In genomic region chr11:9015677-9016076, GRCh38 we compare ENCODE assay signal across 8 cellular contexts. TPM values are rescaled to one million over a fixed set of nuclear protein-coding genes. Genes with fewer than 3 reads are reported as not detected.
DNase-seq lines count a peak whose midpoint lies in the region; ATAC-seq and TF ChIP-seq lines count a peak whose summit lies in the region.

No MANE protein-coding gene starts in this region.

- H3K27me3 ChIP-seq in SJCRH30 = no peaks in the 10 kb centered on the region
- H3K27me3 ChIP-seq in parathyroid adenoma (ENCODE audit: control insufficient read depth, insufficient read depth, low read length) = no peaks in the 10 kb centered on the region

- H3K9me3 ChIP-seq in SJCRH30 (replicated peaks) (no peaks in the 10 kb centered on the region; the same call in 1 of the 2 replicates), parathyroid adenoma (ENCODE audit: control insufficient read depth, low read length) (no peaks in the 10 kb centered on the region)

- peaks cover 16% of the 10 kb centered on the region for H3K4me1 ChIP-seq in SJCRH30
- H3K4me1 ChIP-seq in parathyroid adenoma = no peaks in the 10 kb centered on the region

- ATAC-seq in GM21390 (IDR thresholded peaks at IDR 0.05; ENCODE audit: unreplicated experiment) (peak; percentile 73), HG03457 (IDR thresholded peaks at IDR 0.05; ENCODE audit: unreplicated experiment) (no peak)

- H3K79me2 ChIP-seq in parathyroid adenoma = no peaks in the 10 kb centered on the region

- peak; percentile 56 for TF ChIP-seq CTCF in parathyroid adenoma (IDR thresholded peaks at IDR 0.05)

- H3K36me3 ChIP-seq in SJCRH30 = no peaks in the 10 kb centered on the region
- H3K36me3 ChIP-seq in parathyroid adenoma (ENCODE audit: control insufficient read depth, insufficient read depth, low read length) = no peaks in the 10 kb centered on the region

- H2AFZ ChIP-seq in parathyroid adenoma = peak overlapping the region; percentile 38

- H3K27ac ChIP-seq in SJCRH30 (no peak overlapping the region), parathyroid adenoma (no peak overlapping the region)

- no peak overlapping the region for H3K4me2 ChIP-seq in parathyroid adenoma (ENCODE audit: low read length)

- H3K9ac ChIP-seq in parathyroid adenoma = no peak overlapping the region

- DNase-seq in CMK (ENCODE audit: low read depth) = peak; percentile 49
- peak; percentile 79 for DNase-seq in LoVo (ENCODE audit: low spot score)
- DNase-seq in SJCRH30 = peak; percentile 73 to 89
- DNase-seq in activated naive CD4-positive, alpha-beta T cell treated with Interleukin-2 at 50 U/mL for 16 hours = peak; percentile 55
- peak; percentile 75 for DNase-seq in glomerular endothelial cell (ENCODE audit: extremely low read depth, low read depth, low spot score)

- H3K4me3 ChIP-seq in SJCRH30 = no peak overlapping the region
- H3K4me3 ChIP-seq in parathyroid adenoma (ENCODE audit: low read depth, low read length) = no peak overlapping the region

RNA-seq across cellular contexts. Expression of gene NRIP3, which starts 11.9 kb away (rescaled TPM):
- 10.1 and 13.2 TPM in 2 replicates for total RNA-seq in SJCRH30 (2014; rRNA removed; shearing (Covaris generic))
- 8.4 and 18.3 TPM in 2 replicates for total RNA-seq in glomerular endothelial cell

RNA-seq across cellular contexts. Expression of gene TMEM9B, which starts 51.4 kb away (rescaled TPM):
- total RNA-seq in SJCRH30 (2014; rRNA removed; shearing (Covaris generic)) = 32.3 and 35.9 TPM in 2 replicates
- total RNA-seq in glomerular endothelial cell = 40.3 and 44.5 TPM in 2 replicates
